1 cellular context compared by ENCODE assay signal in genomic region chr3:113054552-113054951, GRCh38.
TF ChIP-seq lines count a peak whose summit lies in the region.

No MANE protein-coding gene starts in this region.

TF ChIP-seq in GM23338, 12 proteins besides CTCF, POLR2A, EP300 and RAD21 (continued from another document):
- TF ChIP-seq, protein P1, sequence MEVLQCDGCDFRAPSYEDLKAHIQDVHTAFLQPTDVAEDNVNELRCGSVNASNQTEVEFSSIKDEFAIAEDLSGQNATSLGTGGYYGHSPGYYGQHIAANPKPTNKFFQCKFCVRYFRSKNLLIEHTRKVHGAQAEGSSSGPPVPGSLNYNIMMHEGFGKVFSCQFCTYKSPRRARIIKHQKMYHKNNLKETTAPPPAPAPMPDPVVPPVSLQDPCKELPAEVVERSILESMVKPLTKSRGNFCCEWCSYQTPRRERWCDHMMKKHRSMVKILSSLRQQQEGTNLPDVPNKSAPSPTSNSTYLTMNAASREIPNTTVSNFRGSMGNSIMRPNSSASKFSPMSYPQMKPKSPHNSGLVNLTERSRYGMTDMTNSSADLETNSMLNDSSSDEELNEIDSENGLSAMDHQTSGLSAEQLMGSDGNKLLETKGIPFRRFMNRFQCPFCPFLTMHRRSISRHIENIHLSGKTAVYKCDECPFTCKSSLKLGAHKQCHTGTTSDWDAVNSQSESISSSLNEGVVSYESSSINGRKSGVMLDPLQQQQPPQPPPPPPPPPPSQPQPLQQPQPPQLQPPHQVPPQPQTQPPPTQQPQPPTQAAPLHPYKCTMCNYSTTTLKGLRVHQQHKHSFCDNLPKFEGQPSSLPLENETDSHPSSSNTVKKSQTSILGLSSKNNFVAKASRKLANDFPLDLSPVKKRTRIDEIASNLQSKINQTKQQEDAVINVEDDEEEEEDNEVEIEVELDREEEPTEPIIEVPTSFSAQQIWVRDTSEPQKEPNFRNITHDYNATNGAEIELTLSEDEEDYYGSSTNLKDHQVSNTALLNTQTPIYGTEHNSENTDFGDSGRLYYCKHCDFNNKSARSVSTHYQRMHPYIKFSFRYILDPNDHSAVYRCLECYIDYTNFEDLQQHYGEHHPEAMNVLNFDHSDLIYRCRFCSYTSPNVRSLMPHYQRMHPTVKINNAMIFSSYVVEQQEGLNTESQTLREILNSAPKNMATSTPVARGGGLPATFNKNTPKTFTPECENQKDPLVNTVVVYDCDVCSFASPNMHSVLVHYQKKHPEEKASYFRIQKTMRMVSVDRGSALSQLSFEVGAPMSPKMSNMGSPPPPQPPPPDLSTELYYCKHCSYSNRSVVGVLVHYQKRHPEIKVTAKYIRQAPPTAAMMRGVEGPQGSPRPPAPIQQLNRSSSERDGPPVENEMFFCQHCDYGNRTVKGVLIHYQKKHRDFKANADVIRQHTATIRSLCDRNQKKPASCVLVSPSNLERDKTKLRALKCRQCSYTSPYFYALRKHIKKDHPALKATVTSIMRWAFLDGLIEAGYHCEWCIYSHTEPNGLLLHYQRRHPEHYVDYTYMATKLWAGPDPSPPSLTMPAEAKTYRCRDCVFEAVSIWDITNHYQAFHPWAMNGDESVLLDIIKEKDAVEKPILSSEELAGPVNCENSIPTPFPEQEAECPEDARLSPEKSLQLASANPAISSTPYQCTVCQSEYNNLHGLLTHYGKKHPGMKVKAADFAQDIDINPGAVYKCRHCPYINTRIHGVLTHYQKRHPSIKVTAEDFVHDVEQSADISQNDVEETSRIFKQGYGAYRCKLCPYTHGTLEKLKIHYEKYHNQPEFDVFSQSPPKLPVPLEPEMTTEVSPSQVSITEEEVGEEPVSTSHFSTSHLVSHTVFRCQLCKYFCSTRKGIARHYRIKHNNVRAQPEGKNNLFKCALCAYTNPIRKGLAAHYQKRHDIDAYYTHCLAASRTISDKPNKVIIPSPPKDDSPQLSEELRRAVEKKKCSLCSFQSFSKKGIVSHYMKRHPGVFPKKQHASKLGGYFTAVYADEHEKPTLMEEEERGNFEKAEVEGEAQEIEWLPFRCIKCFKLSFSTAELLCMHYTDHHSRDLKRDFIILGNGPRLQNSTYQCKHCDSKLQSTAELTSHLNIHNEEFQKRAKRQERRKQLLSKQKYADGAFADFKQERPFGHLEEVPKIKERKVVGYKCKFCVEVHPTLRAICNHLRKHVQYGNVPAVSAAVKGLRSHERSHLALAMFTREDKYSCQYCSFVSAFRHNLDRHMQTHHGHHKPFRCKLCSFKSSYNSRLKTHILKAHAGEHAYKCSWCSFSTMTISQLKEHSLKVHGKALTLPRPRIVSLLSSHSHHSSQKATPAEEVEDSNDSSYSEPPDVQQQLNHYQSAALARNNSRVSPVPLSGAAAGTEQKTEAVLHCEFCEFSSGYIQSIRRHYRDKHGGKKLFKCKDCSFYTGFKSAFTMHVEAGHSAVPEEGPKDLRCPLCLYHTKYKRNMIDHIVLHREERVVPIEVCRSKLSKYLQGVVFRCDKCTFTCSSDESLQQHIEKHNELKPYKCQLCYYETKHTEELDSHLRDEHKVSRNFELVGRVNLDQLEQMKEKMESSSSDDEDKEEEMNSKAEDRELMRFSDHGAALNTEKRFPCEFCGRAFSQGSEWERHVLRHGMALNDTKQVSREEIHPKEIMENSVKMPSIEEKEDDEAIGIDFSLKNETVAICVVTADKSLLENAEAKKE (CRISPR knock-in tag; IDR thresholded peaks at IDR 0.05), result no peak
- TF ChIP-seq CREB1 (CRISPR knock-in tag; IDR thresholded peaks at IDR 0.05; ENCODE audit: low read depth), result no peak
- TF ChIP-seq JUNB (IDR thresholded peaks at IDR 0.05; ENCODE audit: unreplicated experiment), result no peak
- no peak for TF ChIP-seq NANOG (IDR thresholded peaks at IDR 0.05; ENCODE audit: borderline replicate concordance)
- TF ChIP-seq EZH2 (IDR thresholded peaks at IDR 0.05; ENCODE audit: low read depth, unreplicated experiment), result no peak
- TF ChIP-seq POLR2AphosphoS5 (IDR thresholded peaks at IDR 0.05; ENCODE audit: low read depth), result no peak
